18 cellular contexts compared by ENCODE assay signal in the genomic region with DNA sequence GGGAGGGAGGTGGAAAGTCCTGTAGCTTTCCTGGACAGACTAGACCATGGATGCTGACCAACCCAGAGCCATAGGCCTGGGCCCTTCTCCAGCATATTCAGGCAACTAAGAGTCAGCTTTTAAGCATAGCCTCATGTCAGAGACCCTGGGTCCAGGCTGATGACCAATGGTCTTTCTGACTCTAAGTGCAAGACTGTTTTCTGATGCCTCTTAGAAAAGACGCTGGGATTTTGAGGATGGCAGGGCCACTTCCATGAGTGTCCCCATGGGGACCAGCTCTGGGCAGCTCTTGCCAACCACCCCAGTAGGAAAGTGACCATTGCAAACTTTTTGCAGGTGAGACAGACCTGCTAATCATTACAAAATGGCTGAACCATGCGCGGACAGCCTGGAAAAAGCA.
DNase-seq lines count a peak whose midpoint lies in the region; TF ChIP-seq lines count a peak whose summit lies in the region.
"Had no signal": no experiment of that assay in that cellular context is flagged by ENCODE, and none has a peak within 500 bp of the region (broad histone marks: within the 10 kb centered on the region; RNA-seq: fewer than 3 reads in every experiment).

No MANE protein-coding gene starts in this region.

- TF ChIP-seq CTCF in RWPE1 (conservative IDR thresholded peaks at IDR 0.05; ENCODE audit: low read depth) (no peak), osteocyte (IDR thresholded peaks at IDR 0.05) (no peak), type B pancreatic cell (conservative IDR thresholded peaks at IDR 0.05) (no peak), thyroid gland (IDR thresholded peaks at IDR 0.05) (no peak)

- CTCF ChIA-PET in RWPE1 (lab: Yijun Ruan, JAX), result interaction anchor here (0.7 kb wide), 1 partner anchor 844 kb away, joined by 3 read pairs; no protein-coding TSS in a partner anchor

- POLR2A ChIA-PET in RWPE1 (lab: Yijun Ruan, JAX; ENCODE audit: low non-redundant PET), result no interaction called here

- H3K36me3 Mint-ChIP-seq in osteocyte (ENCODE audit: unreplicated experiment), result no peaks in the 10 kb centered on the region
- H3K36me3 Mint-ChIP-seq in type B pancreatic cell, result no peaks in the 10 kb centered on the region

- no peak for TF ChIP-seq POLR2A in thyroid gland (IDR thresholded peaks at IDR 0.05)

- H3K9me3 Mint-ChIP-seq in osteocyte (ENCODE audit: unreplicated experiment), result no peaks in the 10 kb centered on the region
- no peaks in the 10 kb centered on the region for H3K9me3 Mint-ChIP-seq in type B pancreatic cell
- H3K9me3 Mint-ChIP-seq: GM23338 had no signal

- no peaks in the 10 kb centered on the region for H3K27me3 ChIP-seq in thyroid gland

- H3K27me3 Mint-ChIP-seq in osteocyte (ENCODE audit: unreplicated experiment) (peaks cover 15% of the 10 kb centered on the region), type B pancreatic cell (no peaks in the 10 kb centered on the region)

- DNase-seq in RWPE1 (ENCODE audit: low spot score) (no peak), ecto neural progenitor cell (ENCODE audit: low spot score) (peak; percentile 18), osteocyte (ENCODE audit: extremely low spot score, unreplicated experiment) (peak; percentile 64), type B pancreatic cell (ENCODE audit: extremely low spot score, unreplicated experiment) (peak; percentile 15), inferior parietal cortex (ENCODE audit: extremely low spot score) (no peak), thyroid gland (no peak), NCI-H82 (lab: John Stamatoyannopoulos, UW) (no peak)
- no peak for DNase-seq in stimulated activated CD4-positive, alpha-beta T cell treated with anti-CD3 and anti-CD28 coated beads, Interleukin-4, amount 100 ng/mL, for 24 hours
- DNase-seq: MM.1S; NCI-H1105 treated with DMSO at 0.1 percent for 48 hours; NCI-H187; NCI-H345; NCI-H526 treated with DMSO at 0.1 percent for 48 hours; NK-92 treated with Interleukin-12 subunit alpha and Interleukin-12 subunit beta, amount 100 ng/mL, for 24 hours had no signal

- H3K27ac Mint-ChIP-seq in osteocyte (ENCODE audit: unreplicated experiment) (no peak overlapping the region), type B pancreatic cell (no peak overlapping the region)
- H3K27ac Mint-ChIP-seq: GM23338 had no signal

- H3K27ac ChIP-seq in RWPE1, result peak overlapping the region; percentile 79
- H3K27ac ChIP-seq in thyroid gland, result no peak overlapping the region
- H3K27ac ChIP-seq: A549, C4-2B had no signal

- no peak overlapping the region for H3K4me3 ChIP-seq in thyroid gland (replicated peaks in 1 of 3)
- H3K4me3 ChIP-seq: A549, GM12878, GM23338 had no signal

- no peak overlapping the region for H3K4me3 Mint-ChIP-seq in osteocyte (ENCODE audit: unreplicated experiment)
- H3K4me3 Mint-ChIP-seq in type B pancreatic cell, result no peak overlapping the region
- H3K4me3 Mint-ChIP-seq: GM23338 had no signal

- intact Hi-C loops in thyroid gland (cut with DNase I), result no loop called here

- peaks cover 0 to 5% of the 10 kb centered on the region in 2 donors for H3K4me1 ChIP-seq in thyroid gland

- peaks cover 5% of the 10 kb centered on the region for H3K4me1 Mint-ChIP-seq in osteocyte (ENCODE audit: unreplicated experiment)
- peaks cover 18% of the 10 kb centered on the region for H3K4me1 Mint-ChIP-seq in type B pancreatic cell (ENCODE audit: unreplicated experiment)

- H3K9me3 ChIP-seq in thyroid gland, result no peaks in the 10 kb centered on the region
- H3K9me3 ChIP-seq: A549 had no signal

- 79 to 98% methylated on average over 3 of the region's 3 CpGs for WGBS in thyroid gland, 2 donors

- no peaks in the 10 kb centered on the region for H3K36me3 ChIP-seq in thyroid gland

Comparison
In these comparisons a context has a peak if more than half of its experiments do, and no peak if none do; other contexts are left out.
1. DNase-seq: peak in ecto neural progenitor cell (single experiment), osteocyte (single experiment) and type B pancreatic cell (single experiment); none in RWPE1 (single experiment), stimulated activated CD4-positive, alpha-beta T cell treated with anti-CD3 and anti-CD28 coated beads, Interleukin-4, amount 100 ng/mL, for 24 hours (single experiment), inferior parietal cortex (single experiment), thyroid gland (0 of 2) and NCI-H82 (single experiment).